9 cellular contexts compared by ENCODE assay signal in genomic region chr19:7099597-7099921, GRCh38. TPM values are rescaled to one million over a fixed set of nuclear protein-coding genes. Genes with fewer than 3 reads are reported as not detected.
DNase-seq lines count a peak whose midpoint lies in the region; ATAC-seq, FAIRE-seq and TF ChIP-seq lines count a peak whose summit lies in the region.
"Had no signal": no experiment of that assay in that cellular context is flagged by ENCODE, and none has a peak within 500 bp of the region (broad histone marks: within the 10 kb centered on the region; RNA-seq: fewer than 3 reads in every experiment).

No MANE protein-coding gene starts in this region.

- H3K27me3 Mint-ChIP-seq in activated T-helper 1 cell treated with anti-CD3 and anti-CD28 coated beads, Interleukin-12 subunit alpha, Interleukin-12 subunit beta, Interleukin-2, Interleukin-4 antibody, amounts not matched to agents 30 ng/mL and 10 ng/mL and 1 ng/mL, durations not matched to agents 14 hours and 24 hours and 36 hours (ENCODE audit: insufficient read depth), result peaks cover 4% of the 10 kb centered on the region

- peak overlapping the region; percentile 85 for H3K27ac Mint-ChIP-seq in activated T-helper 1 cell treated with anti-CD3 and anti-CD28 coated beads, Interleukin-12 subunit alpha, Interleukin-12 subunit beta, Interleukin-2, Interleukin-4 antibody, amounts not matched to agents 30 ng/mL and 10 ng/mL and 1 ng/mL, durations not matched to agents 14 hours and 24 hours and 36 hours

- H3K4me1 ChIP-seq in HUES48 (ENCODE audit: control insufficient read depth, insufficient read depth, low read length) (no peaks in the 10 kb centered on the region), kidney (ENCODE audit: control insufficient read depth in 1 of 2, insufficient read depth in 1 of 2, low read depth in 1 of 2, low read length in 2 of 2) (peaks cover 2 to 6% of the 10 kb centered on the region in 2 donors)

- no peak for FAIRE-seq in kidney (lab: Jason Lieb, UNC)

- H3K9me3 Mint-ChIP-seq in activated T-helper 1 cell treated with anti-CD3 and anti-CD28 coated beads, Interleukin-12 subunit alpha, Interleukin-12 subunit beta, Interleukin-2, Interleukin-4 antibody, amounts not matched to agents 30 ng/mL and 10 ng/mL and 1 ng/mL, durations not matched to agents 14 hours and 24 hours and 36 hours, result peaks cover 33% of the 10 kb centered on the region

- H3K27me3 ChIP-seq in HUES48 (ENCODE audit: control insufficient read depth, insufficient read depth, low read length), result no peaks in the 10 kb centered on the region

- H3K9ac ChIP-seq in HUES48 (ENCODE audit: low read depth, low read length) (peak overlapping the region; percentile 86; the same call in 1 of the 2 replicates), kidney (ENCODE audit: low read length in 2 of 2) (peak overlapping the region; percentile 52 to 84)

- no peak for TF ChIP-seq CTCF in kidney (IDR thresholded peaks at IDR 0.05; ENCODE audit: borderline replicate concordance, extremely low read depth, insufficient read depth)

- peak overlapping the region; percentile 92 for H3K27ac ChIP-seq in HUES48 (ENCODE audit: low read depth, low read length)
- peak overlapping the region; percentile 96 to 99 for H3K27ac ChIP-seq in kidney (ENCODE audit: low read depth in 2 of 2, low read length in 2 of 2)

- peaks cover 10% of the 10 kb centered on the region for H3K36me3 Mint-ChIP-seq in activated T-helper 1 cell treated with anti-CD3 and anti-CD28 coated beads, Interleukin-12 subunit alpha, Interleukin-12 subunit beta, Interleukin-2, Interleukin-4 antibody, amounts not matched to agents 30 ng/mL and 10 ng/mL and 1 ng/mL, durations not matched to agents 14 hours and 24 hours and 36 hours (ENCODE audit: low read depth)

- peak overlapping the region; percentile 67 for H3K4me3 ChIP-seq in HUES48 (ENCODE audit: low read depth, low read length)
- peak overlapping the region; percentile 64 to 84 for H3K4me3 ChIP-seq in kidney (ENCODE audit: low read length in 2 of 2)

- intact Hi-C loops in activated T-helper 1 cell treated with anti-CD3 and anti-CD28 coated beads, Interleukin-12 subunit alpha, Interleukin-12 subunit beta, Interleukin-2, Interleukin-4 antibody, amounts not matched to agents 30 ng/mL and 10 ng/mL and 1 ng/mL, durations not matched to agents 14 hours and 24 hours and 36 hours (cut with micrococcal nuclease), result loop anchor here (1.0 to 5.0 kb wide), 4 partner anchors 17 to 581 kb away; partner anchors contain the start of genes TRAPPC5 and ZNF557
- intact Hi-C loops in kidney (cut with DNase I), result no loop called here

- no peak for ATAC-seq in stimulated activated naive CD8-positive, alpha-beta T cell treated with anti-CD3 and anti-CD28 coated beads, Interleukin-15, Interleukin-2, amounts not matched to agents 100 U/mL and 50 U/mL, for 24 hours
- no peak for ATAC-seq in HG02623 (IDR thresholded peaks at IDR 0.05; ENCODE audit: unreplicated experiment)

- peak overlapping the region; percentile 88 for H3K4me3 Mint-ChIP-seq in activated T-helper 1 cell treated with anti-CD3 and anti-CD28 coated beads, Interleukin-12 subunit alpha, Interleukin-12 subunit beta, Interleukin-2, Interleukin-4 antibody, amounts not matched to agents 30 ng/mL and 10 ng/mL and 1 ng/mL, durations not matched to agents 14 hours and 24 hours and 36 hours

- H3K36me3 ChIP-seq in HUES48 (ENCODE audit: control insufficient read depth, insufficient read depth, low read length) (no peaks in the 10 kb centered on the region; the same call in 1 of the 2 replicates), kidney (ENCODE audit: control insufficient read depth in 1 of 2, insufficient read depth in 2 of 2, low read length in 2 of 2) (no peaks in the 10 kb centered on the region)

- DNase-seq in activated T-helper 1 cell treated with anti-CD3 and anti-CD28 coated beads, Interleukin-12 subunit alpha, Interleukin-12 subunit beta, Interleukin-2, Interleukin-4 antibody, amounts not matched to agents 30 ng/mL and 10 ng/mL and 1 ng/mL, durations not matched to agents 14 hours and 24 hours and 36 hours (ENCODE audit: low spot score), result no peak
- DNase-seq in kidney, result no peak
- DNase-seq in stimulated activated naive CD8-positive, alpha-beta T cell treated with anti-CD3 and anti-CD28 coated beads, Interleukin-15, Interleukin-2, amounts not matched to agents 100 U/mL and 50 U/mL, for 24 hours, result peak; percentile 90
- no peak for DNase-seq in iPS-NIHi11 (ENCODE audit: low spot score)
- DNase-seq in NCI-H2171 (lab: John Stamatoyannopoulos, UW), result no peak
- DNase-seq in NOMO-1 treated with dmso at 0.1 percent for 144 hours (lab: John Stamatoyannopoulos, UW; ENCODE audit: unreplicated experiment), result no peak

- H3K4me1 Mint-ChIP-seq in activated T-helper 1 cell treated with anti-CD3 and anti-CD28 coated beads, Interleukin-12 subunit alpha, Interleukin-12 subunit beta, Interleukin-2, Interleukin-4 antibody, amounts not matched to agents 30 ng/mL and 10 ng/mL and 1 ng/mL, durations not matched to agents 14 hours and 24 hours and 36 hours (ENCODE audit: low read depth), result peaks cover 13% of the 10 kb centered on the region

- H3K9me3 ChIP-seq in HUES48 (ENCODE audit: control insufficient read depth, insufficient read depth, low read length) (peaks cover 12% of the 10 kb centered on the region), kidney (ENCODE audit: control insufficient read depth in 1 of 2, low read length in 2 of 2) (peaks cover 0 to 5% of the 10 kb centered on the region in 2 donors)

RNA-seq across cellular contexts. Expression of gene ZNF557, which starts 30.1 kb away (rescaled TPM):
- 12.2 and 13.3 TPM in 2 replicates for total RNA-seq in activated T-helper 1 cell treated with anti-CD3 and anti-CD28 coated beads, Interleukin-12 subunit alpha, Interleukin-12 subunit beta, Interleukin-2, Interleukin-4 antibody, amounts not matched to agents 30 ng/mL and 10 ng/mL and 1 ng/mL, durations not matched to agents 14 hours and 24 hours and 36 hours
- total RNA-seq in kidney, result 13.2 TPM
- polyA plus RNA-seq in kidney (ENCODE audit: insufficient read depth, low read depth, low replicate concordance), result 1.3 TPM

RNA-seq across cellular contexts. Expression of gene MBD3L3, which starts 41.1 kb away (rescaled TPM):
- total RNA-seq in activated T-helper 1 cell treated with anti-CD3 and anti-CD28 coated beads, Interleukin-12 subunit alpha, Interleukin-12 subunit beta, Interleukin-2, Interleukin-4 antibody, amounts not matched to agents 30 ng/mL and 10 ng/mL and 1 ng/mL, durations not matched to agents 14 hours and 24 hours and 36 hours, result not detected in 2 replicates
- total RNA-seq in kidney, result not detected
- not detected for polyA plus RNA-seq in kidney (ENCODE audit: insufficient read depth, low read depth, low replicate concordance)
- total RNA-seq: NCI-H460 had no signal

RNA-seq across cellular contexts. Expression of gene MBD3L2, which starts 50.4 kb away (rescaled TPM):
- not detected in 2 replicates for total RNA-seq in activated T-helper 1 cell treated with anti-CD3 and anti-CD28 coated beads, Interleukin-12 subunit alpha, Interleukin-12 subunit beta, Interleukin-2, Interleukin-4 antibody, amounts not matched to agents 30 ng/mL and 10 ng/mL and 1 ng/mL, durations not matched to agents 14 hours and 24 hours and 36 hours
- not detected for total RNA-seq in kidney
- not detected for polyA plus RNA-seq in kidney (ENCODE audit: insufficient read depth, low read depth, low replicate concordance)
- total RNA-seq: NCI-H460 had no signal

RNA-seq across cellular contexts. Expression of gene MBD3L4, which starts 59.6 kb away (rescaled TPM):
- not detected in 2 replicates for total RNA-seq in activated T-helper 1 cell treated with anti-CD3 and anti-CD28 coated beads, Interleukin-12 subunit alpha, Interleukin-12 subunit beta, Interleukin-2, Interleukin-4 antibody, amounts not matched to agents 30 ng/mL and 10 ng/mL and 1 ng/mL, durations not matched to agents 14 hours and 24 hours and 36 hours
- not detected for total RNA-seq in kidney
- not detected for polyA plus RNA-seq in kidney (ENCODE audit: insufficient read depth, low read depth, low replicate concordance)
- total RNA-seq: NCI-H460 had no signal
